Comparison of ENCODE assay signal across 8 cellular contexts in genomic region chr7:105013283-105013817, GRCh38. TPM values are rescaled to one million over a fixed set of nuclear protein-coding genes. Genes with fewer than 3 reads are reported as not detected.
DNase-seq lines count a peak whose midpoint lies in the region; ATAC-seq and TF ChIP-seq lines count a peak whose summit lies in the region.

No MANE protein-coding gene starts in this region.

- TF ChIP-seq POLR2A in uterus (IDR thresholded peaks at IDR 0.05), result peak in 1 of 2 donors; percentile 26

- H3K9me3 Mint-ChIP-seq in T-cell, result no peaks in the 10 kb centered on the region

- H3K4me1 Mint-ChIP-seq in T-cell, result peaks cover 41 to 55% (median 43%) of the 10 kb centered on the region in 3 donors

- ATAC-seq in HG02759 (IDR thresholded peaks at IDR 0.05; ENCODE audit: unreplicated experiment), result peak; percentile 35
- ATAC-seq in T-cell (replicated peaks in 1 of 4), result peak; percentile 59 to 72 (median 70)
- peak; percentile 86 to 91 for ATAC-seq in right cardiac atrium

- H3K27me3 Mint-ChIP-seq in T-cell, result no peaks in the 10 kb centered on the region

- peaks cover 26% of the 10 kb centered on the region for H3K36me3 Mint-ChIP-seq in T-cell

- CTCF ChIA-PET in T-cell (lab: Charles Lee), result interaction anchor here in 1 of 2 donors (0.6 to 8.8 kb wide), 6 partner anchors 13 to 48 kb away, joined by 3 to 196 read pairs (median 3); no protein-coding TSS in a partner anchor

- H3K4me3 Mint-ChIP-seq in T-cell, result peak overlapping the region; percentile 97 to 100 (median 100)

- H3K9me3 ChIP-seq in right cardiac atrium (ENCODE audit: control insufficient read depth, low read length) (no peaks in the 10 kb centered on the region), uterus (no peaks in the 10 kb centered on the region)

- H3K27ac ChIP-seq in angular gyrus (ENCODE audit: low read depth, low read length) (peak overlapping the region; percentile 100), right cardiac atrium (ENCODE audit: low read length) (peak overlapping the region; percentile 100), uterus (peak overlapping the region; percentile 99 to 100)

- peak; percentile 60 for DNase-seq in NCI-H1417 treated with DMSO at 0.1 percent for 48 hours (lab: John Stamatoyannopoulos, UW)
- DNase-seq in T-cell, result peak; percentile 89 to 97 (median 94)
- peak; percentile 94 to 98 (median 97) for DNase-seq in right cardiac atrium
- peak; percentile 82 for DNase-seq in pulmonary artery endothelial cell (ENCODE audit: low read depth, low spot score)
- peak; percentile 94 for DNase-seq in uterus

- H3K27ac Mint-ChIP-seq in T-cell, result peak overlapping the region; percentile 100

- H3K4me1 ChIP-seq in right cardiac atrium (ENCODE audit: control insufficient read depth, insufficient read depth, low read length) (peaks cover 2% of the 10 kb centered on the region), uterus (no peaks in the 10 kb centered on the region)

- POLR2A ChIA-PET in T-cell (lab: Charles Lee), result interaction anchor here (0.6 to 14.0 kb wide), 10 partner anchors 13 to 518 kb away, joined by 3 to 266 read pairs (median 6); partner anchors contain the start of gene RINT1 (in 1 of the 2)

- under 1% methylated on average over 34 of the region's 34 CpGs for WGBS in right cardiac atrium

- no peaks in the 10 kb centered on the region for H3K36me3 ChIP-seq in uterus

- H3K4me3 ChIP-seq in GM12875 (ENCODE audit: low read depth, low read length) (peak overlapping the region; percentile 89), right cardiac atrium (ENCODE audit: low read length) (peak overlapping the region; percentile 73), uterus (peak overlapping the region; percentile 97 to 99)

- intact Hi-C loops in right cardiac atrium (cut with DNase I) (no loop called here), uterus (cut with DNase I; ENCODE audit: low total_unique reads) (no loop called here)

- no peaks in the 10 kb centered on the region for H3K27me3 ChIP-seq in right cardiac atrium (ENCODE audit: control insufficient read depth, insufficient read depth)
- H3K27me3 ChIP-seq in uterus, result no peaks in the 10 kb centered on the region

- TF ChIP-seq CTCF in GM12875 (IDR thresholded peaks at IDR 0.05; ENCODE audit: borderline replicate concordance, insufficient read depth, low read depth, low read length) (peak; percentile 66), uterus (IDR thresholded peaks at IDR 0.05) (peak; percentile 12 to 74 (median 48))

RNA-seq across cellular contexts. Expression of gene KMT2E, which starts 0.7 kb away (rescaled TPM):
- 100 to 1,000 TPM; 164 to 260 (median 169) TPM for total RNA-seq in T-cell
- 10 to 100 TPM; 49.2 to 73.1 (median 59.1) TPM for total RNA-seq in right cardiac atrium
- polyA plus RNA-seq in right cardiac atrium, result 17.8 TPM
- total RNA-seq in pulmonary artery endothelial cell, result 83.0 and 103 TPM in 2 replicates
- total RNA-seq in uterus, result 100 to 1,000 TPM in 3 of 4 donors, 10 to 100 TPM in 1; 61.5 to 208 (median 148) TPM

Comparison
In these comparisons a context has a peak if more than half of its experiments do, and no peak if none do; other contexts are left out.
1. Peak in every context shown above with its lines: DNase-seq, ATAC-seq, H3K4me3 ChIP-seq and H3K27ac ChIP-seq.
2. ATAC-seq: peak in every context shown above with its lines; median percentile 88 in right cardiac atrium; 70 in T-cell; 35 in HG02759.